ENCODE assay signal across 36 cellular contexts in the genomic region with DNA sequence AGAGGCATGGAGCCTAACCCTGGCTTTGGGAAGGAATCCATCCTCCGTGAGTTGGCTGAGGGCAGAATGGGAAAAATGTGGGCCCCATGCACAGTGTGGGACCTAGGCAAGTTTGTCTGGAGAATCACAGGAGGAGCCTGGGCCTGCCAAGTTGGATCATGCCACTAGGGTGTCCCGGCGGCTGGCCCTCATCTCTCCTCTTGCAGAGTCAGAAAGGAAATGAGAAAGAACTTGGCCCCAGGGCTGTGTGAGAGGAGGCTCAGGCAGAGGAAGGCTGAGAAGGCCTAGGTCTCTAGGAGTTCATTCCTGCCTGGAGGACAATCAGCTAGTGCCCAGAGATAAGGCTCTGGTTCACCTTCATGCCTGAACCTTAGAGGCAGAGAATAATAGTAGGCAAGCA. TPM values are rescaled to one million over a fixed set of nuclear protein-coding genes. Genes with fewer than 3 reads are reported as not detected.
"Had no signal": no experiment of that assay in that cellular context is flagged by ENCODE, and none has a peak within 500 bp of the region (broad histone marks: within the 10 kb centered on the region; RNA-seq: fewer than 3 reads in every experiment).

No MANE protein-coding gene starts in this region.

- H3K9me3 Mint-ChIP-seq: activated CD4-positive, alpha-beta memory T cell treated with anti-CD3 and anti-CD28 coated beads for 36 hours; activated CD4-positive, alpha-beta T cell treated with anti-CD3 and anti-CD28 coated beads, Interleukin-2, amount 10 ng/mL, durations not matched to agents 24 days and 14 days; activated naive CD4-positive, alpha-beta T cell treated with anti-CD3 and anti-CD28 coated beads, Interleukin-2, amount 50 U/mL, for 24 hours; activated naive CD8-positive, alpha-beta T cell treated with anti-CD3 and anti-CD28 coated beads, Interleukin-2, amount 50 U/mL, for 24 hours; activated T-cell treated with anti-CD3 and anti-CD28 coated beads, Interleukin-2, amount 50 U/mL, for 24 hours; activated T-helper 2 cell treated with anti-CD3 and anti-CD28 coated beads, Interferon-gamma antibody, Interleukin-2, Interleukin-4, amounts not matched to agents 10 μg/mL and 5 μg/mL and 100 μg/mL, durations not matched to agents 14 hours and 24 hours and 36 hours; central memory CD8-positive, alpha-beta T cell; immature natural killer cell; neural crest cell; stimulated activated memory B cell treated with anti-CD40 and anti-IgM and Interleukin-4, amounts not matched to agents 10 μg/mL and 1 μg/mL and 100 μg/mL, for 72 hours had no signal

- H3K27ac Mint-ChIP-seq: activated CD4-positive, alpha-beta memory T cell treated with anti-CD3 and anti-CD28 coated beads for 36 hours; activated CD4-positive, alpha-beta T cell treated with anti-CD3 and anti-CD28 coated beads, Interleukin-2, amount 10 ng/mL, durations not matched to agents 24 days and 14 days; activated naive CD4-positive, alpha-beta T cell treated with anti-CD3 and anti-CD28 coated beads, Interleukin-2, amount 50 U/mL, for 24 hours; activated naive CD8-positive, alpha-beta T cell treated with anti-CD3 and anti-CD28 coated beads, Interleukin-2, amount 50 U/mL, for 24 hours; activated T-cell treated with anti-CD3 and anti-CD28 coated beads, Interleukin-2, amount 50 U/mL, for 24 hours; activated T-helper 2 cell treated with anti-CD3 and anti-CD28 coated beads, Interferon-gamma antibody, Interleukin-2, Interleukin-4, amounts not matched to agents 10 μg/mL and 5 μg/mL and 100 μg/mL, durations not matched to agents 14 hours and 24 hours and 36 hours; immature natural killer cell; stimulated activated memory B cell treated with anti-CD40 and anti-IgM and Interleukin-4, amounts not matched to agents 10 μg/mL and 1 μg/mL and 100 μg/mL, for 72 hours; T-helper 17 cell had no signal

- H3K36me3 Mint-ChIP-seq: activated CD4-positive, alpha-beta memory T cell treated with anti-CD3 and anti-CD28 coated beads for 36 hours; activated naive CD4-positive, alpha-beta T cell treated with anti-CD3 and anti-CD28 coated beads, Interleukin-2, amount 50 U/mL, for 24 hours; immature natural killer cell; naive thymus-derived CD8-positive, alpha-beta T cell; stimulated activated memory B cell treated with anti-CD40 and anti-IgM and Interleukin-4, amounts not matched to agents 10 μg/mL and 1 μg/mL and 100 μg/mL, for 72 hours had no signal

- DNase-seq: activated CD4-positive, alpha-beta memory T cell treated with anti-CD3 and anti-CD28 coated beads for 36 hours; activated CD4-positive, alpha-beta T cell treated with anti-CD3 and anti-CD28 coated beads, Interleukin-2, amount 10 ng/mL, durations not matched to agents 24 days and 14 days; activated CD4-positive, CD25-positive, alpha-beta regulatory T cell treated with anti-CD3 and anti-CD28 coated beads, Interleukin-2, amount 50 U/mL, for 72 hours; activated CD8-positive, alpha-beta memory T cell treated with anti-CD3 and anti-CD28 coated beads, Interleukin-2, amount 50 U/mL, for 4 hours; activated naive CD8-positive, alpha-beta T cell treated with anti-CD3 and anti-CD28 coated beads, Interleukin-2, amount 50 U/mL, for 24 hours; activated T-cell treated with anti-CD3 and anti-CD28 coated beads, Interleukin-2, amount 50 U/mL, for 24 hours; amygdala; dermis blood vessel endothelial cell; effector CD4-positive, alpha-beta T cell; erythroblast; heart left ventricle; hypothalamus; immature natural killer cell; kidney; midbrain; nucleus accumbens; pancreas; psoas muscle; stimulated activated CD4-positive, alpha-beta T cell treated with anti-CD3 and anti-CD28 coated beads, Interleukin-1b, Interleukin-23, amount 100 ng/mL, for 48 hours; stimulated activated CD4-positive, alpha-beta T cell treated with anti-CD3 and anti-CD28 coated beads, Interleukin-4, amount 100 ng/mL, for 4 hours; stimulated activated CD8-positive, alpha-beta memory T cell treated with anti-CD3 and anti-CD28 coated beads, Interleukin-4, amount 100 ng/mL, for 48 hours; stomach; T-helper 17 cell; T1000; thyroid gland; upper lobe of left lung; WERI-Rb-1 had no signal

- H3K4me1 Mint-ChIP-seq: immature natural killer cell had no signal

- H3K4me3 Mint-ChIP-seq: activated CD4-positive, alpha-beta memory T cell treated with anti-CD3 and anti-CD28 coated beads for 36 hours; activated CD4-positive, alpha-beta T cell treated with anti-CD3 and anti-CD28 coated beads, Interleukin-2, amount 10 ng/mL, durations not matched to agents 24 days and 14 days; activated naive CD4-positive, alpha-beta T cell treated with anti-CD3 and anti-CD28 coated beads, Interleukin-2, amount 50 U/mL, for 24 hours; activated naive CD8-positive, alpha-beta T cell treated with anti-CD3 and anti-CD28 coated beads, Interleukin-2, amount 50 U/mL, for 24 hours; activated T-cell treated with anti-CD3 and anti-CD28 coated beads, Interleukin-2, amount 50 U/mL, for 24 hours; central memory CD8-positive, alpha-beta T cell; immature natural killer cell; naive thymus-derived CD8-positive, alpha-beta T cell; neural crest cell; stimulated activated memory B cell treated with anti-CD40 and anti-IgM and Interleukin-4, amounts not matched to agents 10 μg/mL and 1 μg/mL and 100 μg/mL, for 72 hours; T-helper 17 cell had no signal

RNA-seq across cellular contexts. Expression of a gene that starts 2.5 kb away (rescaled TPM):
- total RNA-seq: activated CD8-positive, alpha-beta memory T cell treated with anti-CD3 and anti-CD28 coated beads for 36 hours; dermis blood vessel endothelial cell; fibroblast of lung; fibroblast of villous mesenchyme; thyroid gland had no signal
